In genomic region chr2:171893196-171893823, GRCh38 we compare ENCODE assay signal across 1 cellular context.
TF ChIP-seq lines count a peak whose summit lies in the region.

No MANE protein-coding gene starts in this region.

TF ChIP-seq in endothelial cell of umbilical vein, 7 proteins besides CTCF, POLR2A, EP300 and RAD21 (continued from another document):
- TF ChIP-seq EZH2 (IDR thresholded peaks at IDR 0.05; ENCODE audit: borderline replicate concordance, low read depth, low read length, severe bottlenecking) (no peak), MYC (IDR thresholded peaks at IDR 0.05; ENCODE audit: low read depth, low read length) (no peak)
